Comparison of ENCODE assay signal across 9 cellular contexts in genomic region chr2:229445013-229445412, GRCh38.
DNase-seq lines count a peak whose midpoint lies in the region; ATAC-seq, FAIRE-seq and TF ChIP-seq lines count a peak whose summit lies in the region.
"Had no signal": no experiment of that assay in that cellular context is flagged by ENCODE, and none has a peak within 500 bp of the region (broad histone marks: within the 10 kb centered on the region; RNA-seq: fewer than 3 reads in every experiment).

No MANE protein-coding gene starts in this region.

- H3K4me3 ChIP-seq in AG09309 (ENCODE audit: control insufficient read depth, low read depth, low read length) (no peak overlapping the region), PC-9 (peak overlapping the region; percentile 12; the same call in 1 of the 2 replicates)

- H3K79me2 ChIP-seq in PC-9 (ENCODE audit: low read depth), result no peaks in the 10 kb centered on the region

- H3K4me2 ChIP-seq in PC-9, result peak overlapping the region; percentile 62

- BruUV-seq in PC-9 (replicated peaks; lab: Mats Ljungman, UMichigan), result no TSS peak

- peak overlapping the region; percentile 75 for H2AFZ ChIP-seq in PC-9

- H4K20me1 ChIP-seq in PC-9 (ENCODE audit: insufficient read depth), result no peaks in the 10 kb centered on the region

- FAIRE-seq in D721Med (lab: Jason Lieb, UNC), result no peak

- H3K9me2 ChIP-seq in PC-9 (ENCODE audit: insufficient read depth), result no peaks in the 10 kb centered on the region

- ATAC-seq in omental fat pad (ENCODE audit: low FRiP score) (peak; percentile 95), GM21786 (IDR thresholded peaks at IDR 0.05; ENCODE audit: unreplicated experiment) (no peak)

- H3K27ac ChIP-seq in PC-9, result peak overlapping the region; percentile 84

- no peaks in the 10 kb centered on the region for H3K36me3 ChIP-seq in PC-9 (ENCODE audit: low read depth)

- H3K9me3 ChIP-seq in PC-9 (ENCODE audit: insufficient read depth, low read depth), result no peaks in the 10 kb centered on the region

- TF ChIP-seq CTCF in AG09309 (IDR thresholded peaks at IDR 0.05; ENCODE audit: control insufficient read depth, insufficient read depth, low read depth, low read length, missing control alignments), result no peak
- TF ChIP-seq CTCF in PC-9 (conservative IDR thresholded peaks at IDR 0.05), result no peak
- no peak for TF ChIP-seq CTCF in omental fat pad (IDR thresholded peaks at IDR 0.05)
- no peak for TF ChIP-seq CTCF in D721Med (IDR thresholded peaks at IDR 0.05; ENCODE audit: insufficient read depth, missing control alignments)

- no peaks in the 10 kb centered on the region for H3K27me3 ChIP-seq in PC-9 (ENCODE audit: insufficient read depth, low read depth)

- peak; percentile 79 for DNase-seq in AG09309 (ENCODE audit: low read depth)
- peak; percentile 56 to 92 for DNase-seq in PC-9
- peak; percentile 95 for DNase-seq in fibroblast of gingiva (ENCODE audit: low read depth)
- peak; percentile 31 for DNase-seq in omental fat pad (ENCODE audit: low spot score)
- DNase-seq in OCI-M1 (lab: John Stamatoyannopoulos, UW), result no peak
- DNase-seq in D721Med (ENCODE audit: insufficient read length, low spot score), result no peak
- DNase-seq in NCI-H1105 treated with DMSO at 0.1 percent for 48 hours (lab: John Stamatoyannopoulos, UW), result no peak
- DNase-seq: DND-41 had no signal

- CTCF ChIA-PET in PC-9 (lab: Charles Lee), result interaction anchor here (0.6 to 1.0 kb wide), 2 partner anchors 14 to 142 kb away, joined by 3 to 5 read pairs; no protein-coding TSS in a partner anchor

- H3K4me1 ChIP-seq in PC-9 (replicated peaks; ENCODE audit: insufficient read depth), result peaks cover 17% of the 10 kb centered on the region

- intact Hi-C loops in PC-9 (cut with micrococcal nuclease; ENCODE audit: unreplicated experiment), result loop anchor here (2.0 to 5.0 kb wide), 2 partner anchors 44 to 142 kb away; no protein-coding TSS in a partner anchor

- POLR2A ChIA-PET in PC-9 (lab: Charles Lee; ENCODE audit: unreplicated experiment), result interaction anchor here (0.7 kb wide), 1 partner anchor 10 kb away, joined by 8 read pairs; no protein-coding TSS in a partner anchor

- peaks cover 16% of the 10 kb centered on the region; the same call in 1 of the 2 replicates for H3F3A ChIP-seq in PC-9 (ENCODE audit: insufficient read depth, low read depth)

Comparison
In these comparisons a context has a peak if more than half of its experiments do, and no peak if none do; other contexts are left out.
1. DNase-seq: peak in AG09309 (single experiment), PC-9 (2 of 2), fibroblast of gingiva (single experiment) and omental fat pad (single experiment); none in OCI-M1 (single experiment), D721Med (single experiment) and NCI-H1105 treated with DMSO at 0.1 percent for 48 hours (single experiment).